In the genomic region with DNA sequence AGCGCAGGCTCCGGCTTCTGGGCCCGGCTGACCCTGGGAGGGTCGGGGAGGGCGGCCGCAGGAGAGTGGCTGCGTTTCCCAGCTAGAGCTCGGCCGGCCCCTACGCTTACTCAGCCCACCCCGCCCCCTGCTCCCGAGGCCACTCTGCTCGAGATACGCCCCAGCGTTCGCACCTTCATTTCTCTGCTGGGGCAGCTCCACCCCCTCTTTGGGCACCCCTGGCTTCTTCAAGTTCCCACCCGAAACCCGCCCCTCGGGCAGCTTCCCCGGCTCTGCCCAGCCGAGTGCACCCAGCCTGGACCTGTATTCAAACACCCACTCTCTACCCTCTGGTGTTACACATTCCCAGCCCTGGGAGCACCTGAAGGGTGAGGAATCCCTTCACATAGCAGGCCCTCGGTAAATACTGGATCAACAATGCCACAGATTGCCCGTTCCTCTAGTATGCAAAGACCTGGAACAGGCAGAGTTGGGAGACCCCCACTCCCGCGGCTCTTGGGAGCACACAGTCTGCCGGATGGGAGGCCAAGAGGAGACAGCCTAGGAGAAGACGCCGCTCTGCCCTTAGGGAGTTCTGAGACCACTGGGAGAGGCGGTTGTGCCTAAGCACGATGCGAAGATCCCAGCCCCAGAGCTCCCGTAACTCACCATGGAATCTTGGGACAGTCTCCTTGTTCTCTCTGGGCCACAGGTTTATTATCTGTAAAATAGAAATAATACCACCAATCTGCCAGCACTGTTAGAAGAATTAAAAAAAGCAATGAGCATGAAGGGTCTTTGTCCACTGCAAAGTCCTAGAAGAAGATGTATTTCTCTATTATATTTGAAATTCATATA, we compare ENCODE assay signal across 9 cellular contexts. TPM values are rescaled to one million over a fixed set of nuclear protein-coding genes. Genes with fewer than 3 reads are reported as not detected.
A peak's percentile ranks its signal among the peaks of the same experiment; 100 is the strongest.
DNase-seq lines count a peak whose midpoint lies in the region; ATAC-seq, FAIRE-seq and TF ChIP-seq lines count a peak whose summit lies in the region.
"Had no signal": no experiment of that assay in that cellular context is flagged by ENCODE, and none has a peak within 500 bp of the region (broad histone marks: within the 10 kb centered on the region; RNA-seq: fewer than 3 reads in every experiment).

No MANE protein-coding gene starts in this region.

- CTCF ChIA-PET in T-cell (lab: Charles Lee): interaction anchor here in 1 of 2 donors (0.7 to 1.2 kb wide), 2 partner anchors 19 to 20 kb away, joined by 3 to 4 read pairs; no protein-coding TSS in a partner anchor

- peak overlapping the region; percentile 57 to 75 for H3K27ac Mint-ChIP-seq in T-cell

- no peak for TF ChIP-seq POLR2A in GM12892 (IDR thresholded peaks at IDR 0.05; ENCODE audit: low read depth, low read length)

- peak overlapping the region; percentile 67 for H3K4me3 ChIP-seq in fibroblast of villous mesenchyme (ENCODE audit: low read depth, low read length)

- FAIRE-seq in GM12892 (lab: Jason Lieb, UNC): no peak
- FAIRE-seq: G401.6 had no signal

- TF ChIP-seq CTCF in fibroblast of villous mesenchyme (IDR thresholded peaks at IDR 0.05; ENCODE audit: insufficient read depth, low read depth, low read length): no peak

- intact Hi-C loops in posterior vena cava (cut with DNase I): no loop called here

- no peaks in the 10 kb centered on the region for H3K9me3 Mint-ChIP-seq in T-cell

- POLR2A ChIA-PET in T-cell (lab: Charles Lee): no interaction called here

- no peaks in the 10 kb centered on the region for H3K36me3 Mint-ChIP-seq in T-cell

- H3K4me1 Mint-ChIP-seq in T-cell: peaks cover 7 to 9% (median 7%) of the 10 kb centered on the region in 3 donors

- peak overlapping the region; percentile 73 to 86 (median 79) for H3K4me3 Mint-ChIP-seq in T-cell

- DNase-seq in activated CD8-positive, alpha-beta memory T cell treated with anti-CD3 and anti-CD28 coated beads, Interleukin-2, amount 50 U/mL, for 4 hours: peak; percentile 41
- DNase-seq in activated CD8-positive, alpha-beta memory T cell treated with anti-CD3 and anti-CD28 coated beads for 24 hours: no peak
- DNase-seq in T-cell (peak in 3 of 34 experiments; percentile 8 to 23 (median 14)), fibroblast of villous mesenchyme (ENCODE audit: low read depth) (no peak), posterior vena cava (ENCODE audit: low spot score) (peak; percentile 89), GM12892 (ENCODE audit: insufficient read length) (no peak), cerebellar nuclear complex (lab: John Stamatoyannopoulos, UW) (no peak)

- H3K27me3 Mint-ChIP-seq in T-cell: no peaks in the 10 kb centered on the region

- ATAC-seq in T-cell (replicated peaks in 1 of 4): peak in 3 of 4 experiments; percentile 31 to 44 (median 36)
- ATAC-seq in GM19395 (IDR thresholded peaks at IDR 0.05; ENCODE audit: unreplicated experiment): no peak

RNA-seq across cellular contexts. Expression of gene PAQR7, which starts 0.6 kb away (rescaled TPM):
- total RNA-seq in T-cell (1 to 10 TPM; 1.9 to 3.8 (median 3.0) TPM), fibroblast of villous mesenchyme (8.1 and 16.0 TPM in 2 replicates), posterior vena cava (1 to 10 TPM; 5.9 to 7.1 TPM)
- 6.6 TPM for polyA plus RNA-seq in GM12892 (2012; ENCODE audit: missing spikeins)

RNA-seq across cellular contexts. Expression of gene AUNIP, which starts 16.8 kb away (rescaled TPM):
- total RNA-seq in T-cell (under 1 TPM in 2 of 5 donors, not detected in 3; 0.20 to 0.35 TPM), fibroblast of villous mesenchyme (2.9 and 3.5 TPM in 2 replicates), posterior vena cava (not detected)
- polyA plus RNA-seq in GM12892 (2012; ENCODE audit: missing spikeins): 4.7 TPM

RNA-seq across cellular contexts. Expression of gene STMN1, which starts 30.1 kb away (rescaled TPM):
- total RNA-seq in T-cell (10 to 100 TPM; 28.4 to 54.2 (median 45.2) TPM), fibroblast of villous mesenchyme (85.9 and 99.9 TPM in 2 replicates), posterior vena cava (10 to 100 TPM; 19.1 to 24.8 TPM)
- 335 TPM for polyA plus RNA-seq in GM12892 (2012; ENCODE audit: missing spikeins)

RNA-seq across cellular contexts. Expression of gene MTFR1L, which starts 56.3 kb away (rescaled TPM):
- total RNA-seq in T-cell: 10 to 100 TPM; 39.6 to 48.1 (median 41.6) TPM
- 46.6 and 47.4 TPM in 2 replicates for total RNA-seq in fibroblast of villous mesenchyme
- total RNA-seq in posterior vena cava: 10 to 100 TPM; 45.6 to 59.6 TPM
- polyA plus RNA-seq in GM12892 (2012; ENCODE audit: missing spikeins): 35.9 TPM

Comparison
In these comparisons a context has a peak if more than half of its experiments do, and no peak if none do; other contexts are left out.
1. DNase-seq: peak in activated CD8-positive, alpha-beta memory T cell treated with anti-CD3 and anti-CD28 coated beads, Interleukin-2, amount 50 U/mL, for 4 hours (single experiment) and posterior vena cava (single experiment); none in activated CD8-positive, alpha-beta memory T cell treated with anti-CD3 and anti-CD28 coated beads for 24 hours (single experiment), fibroblast of villous mesenchyme (single experiment), GM12892 (single experiment) and cerebellar nuclear complex (0 of 2).